ENCODE assay signal across 11 cellular contexts in genomic region chr2:36438454-36438977, GRCh38.
A peak's percentile ranks its signal among the peaks of the same experiment; 100 is the strongest.
DNase-seq lines count a peak whose midpoint lies in the region; TF ChIP-seq lines count a peak whose summit lies in the region.
"Had no signal": no experiment of that assay in that cellular context is flagged by ENCODE, and none has a peak within 500 bp of the region (broad histone marks: within the 10 kb centered on the region; RNA-seq: fewer than 3 reads in every experiment).

No MANE protein-coding gene starts in this region.

- H3K4me3 ChIP-seq in ascending aorta (no peak overlapping the region), left ventricle myocardium inferior (no peak overlapping the region)

- peaks cover 0 to 14% of the 10 kb centered on the region in 2 donors for H3K36me3 ChIP-seq in ascending aorta
- H3K36me3 ChIP-seq in left ventricle myocardium inferior = peaks cover 21% of the 10 kb centered on the region

- intact Hi-C loops in ascending aorta (cut with DNase I) (loop anchor here (2.0 kb wide), 1 partner anchor 14 kb away; no protein-coding TSS in a partner anchor), left ventricle myocardium inferior (cut with micrococcal nuclease) (no loop called here)

- H3K4me1 ChIP-seq in ascending aorta (peaks cover 5 to 67% of the 10 kb centered on the region in 2 donors), left ventricle myocardium inferior (peaks cover 41% of the 10 kb centered on the region)

- H3K9me3 ChIP-seq in ascending aorta = no peaks in the 10 kb centered on the region
- H3K9me3 ChIP-seq in left ventricle myocardium inferior (replicated peaks) = no peaks in the 10 kb centered on the region

- TF ChIP-seq CTCF in ascending aorta (IDR thresholded peaks at IDR 0.05) (no peak), left ventricle myocardium inferior (IDR thresholded peaks at IDR 0.05; ENCODE audit: borderline replicate concordance) (no peak)

- DNase-seq in H4 (ENCODE audit: low spot score) (peak; percentile 37), ascending aorta (ENCODE audit: low spot score in 2 of 2) (no peak), glomerular visceral epithelial cell (ENCODE audit: extremely low spot score) (peak; percentile 93), stromal cell of bone marrow (ENCODE audit: low read depth) (peak; percentile 91), left ventricle myocardium inferior (no peak), activated T-cell treated with anti-CD3 and anti-CD28 coated beads for 4 hours (no peak), NCI-H446 treated with DMSO at 0.1 percent for 48 hours (lab: John Stamatoyannopoulos, UW) (no peak)
- DNase-seq in effector CD4-positive, alpha-beta T cell = no peak
- DNase-seq: activated naive CD4-positive, alpha-beta T cell had no signal

- no peaks in the 10 kb centered on the region for H3K27me3 ChIP-seq in ascending aorta
- H3K27me3 ChIP-seq in left ventricle myocardium inferior (ENCODE audit: low read depth) = no peaks in the 10 kb centered on the region

- H3K27ac ChIP-seq in ascending aorta (peak overlapping the region; percentile 86 to 87), left ventricle myocardium inferior (replicated peaks) (no peak overlapping the region)
- H3K27ac ChIP-seq: HL-60, parathyroid adenoma had no signal

Comparison
In these comparisons a context has a peak if more than half of its experiments do, and no peak if none do; other contexts are left out.
1. DNase-seq: peak in H4 (single experiment), glomerular visceral epithelial cell (single experiment) and stromal cell of bone marrow (single experiment); none in ascending aorta (0 of 2), left ventricle myocardium inferior (single experiment), effector CD4-positive, alpha-beta T cell (single experiment), activated T-cell treated with anti-CD3 and anti-CD28 coated beads for 4 hours (single experiment) and NCI-H446 treated with DMSO at 0.1 percent for 48 hours (single experiment).